30 cellular contexts compared by ENCODE assay signal in the genomic region with DNA sequence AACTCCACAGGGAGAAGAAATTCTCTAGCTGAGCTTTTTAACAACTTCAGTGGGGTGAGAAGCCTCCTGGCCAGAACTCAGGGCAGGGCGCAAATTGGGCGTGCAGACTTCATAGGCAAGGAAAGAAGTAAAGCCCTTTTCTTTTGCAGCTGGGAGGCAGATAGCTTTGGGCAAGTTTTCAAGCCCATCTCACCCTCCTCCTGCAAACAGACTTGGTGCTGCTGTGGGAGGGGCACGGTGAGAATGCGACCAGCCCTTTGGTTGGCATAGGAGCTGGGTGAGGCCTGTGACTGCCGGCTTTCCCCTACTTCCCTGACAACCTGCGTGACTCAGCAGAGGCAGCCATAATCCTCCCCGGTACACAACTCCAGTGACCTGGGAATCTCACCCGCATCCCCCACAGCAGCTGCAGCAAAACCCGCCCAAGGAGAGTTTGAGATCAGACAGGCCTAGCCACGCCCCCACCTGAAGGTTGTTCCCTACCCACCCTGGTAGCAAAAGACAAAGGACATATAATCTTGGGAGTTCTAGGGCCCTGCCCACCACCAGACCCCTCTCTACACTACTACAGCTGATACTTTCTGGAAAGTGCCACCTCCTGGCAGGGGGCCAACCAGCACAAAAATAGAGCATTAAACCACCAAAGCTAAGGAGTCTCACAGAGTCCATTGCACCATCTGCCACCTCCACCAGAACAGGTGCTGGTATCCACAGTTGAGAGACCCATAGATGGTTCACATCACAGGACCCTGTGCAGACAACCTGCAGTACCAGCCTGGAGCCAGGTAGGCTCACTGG.
"Had no signal": no experiment of that assay in that cellular context is flagged by ENCODE, and none has a peak within 500 bp of the region (broad histone marks: within the 10 kb centered on the region; RNA-seq: fewer than 3 reads in every experiment).

No MANE protein-coding gene starts in this region.

- H3K27me3 ChIP-seq: cardiac muscle cell had no signal

- DNase-seq: activated B cell treated with CpG ODN at 0.5 μM for 24 hours; activated CD4-positive, alpha-beta T cell treated with anti-CD3 and anti-CD28 coated beads for 48 hours; activated CD4-positive, alpha-beta T cell treated with anti-CD3 and anti-CD28 coated beads, Interleukin-2, amount 50 U/mL, for 1 hour; activated CD4-positive, alpha-beta T cell treated with anti-CD3 and anti-CD28 coated beads, Interleukin-2, amount 50 U/mL, for 48 hours; activated CD8-positive, alpha-beta memory T cell treated with anti-CD3 and anti-CD28 coated beads for 24 hours; activated CD8-positive, alpha-beta T cell treated with anti-CD3 and anti-CD28 coated beads for 36 hours; activated effector memory CD4-positive, alpha-beta T cell treated with Interleukin-2 at 50 U/mL for 16 hours; activated gamma-delta T cell treated with Interleukin-2 at 50 U/mL for 16 hours; activated naive CD4-positive, alpha-beta T cell treated with anti-CD3 and anti-CD28 coated beads, Interleukin-2, amount 50 U/mL, for 16 hours; activated naive CD4-positive, alpha-beta T cell treated with Interleukin-2 at 50 U/mL for 16 hours; activated T-cell treated with anti-CD3 and anti-CD28 coated beads, Interleukin-2, amount 50 U/mL, for 4 hours; amniotic stem cell; aorta; body of pancreas; central memory CD4-positive, alpha-beta T cell; cerebellar nuclear complex; dorsolateral prefrontal cortex; effector memory CD4-positive, alpha-beta T cell; endodermal cell; foreskin fibroblast; head of caudate nucleus; SW 1271; T-cell; T-helper 9 cell; WERI-Rb-1 had no signal

- ATAC-seq: activated CD4-positive, CD25-positive, alpha-beta regulatory T cell treated with anti-CD3 and anti-CD28 coated beads, Interleukin-2, amount 50 U/mL, for 24 hours; activated CD8-positive, alpha-beta T cell treated with anti-CD3 and anti-CD28 coated beads for 36 hours; activated T-cell treated with anti-CD3 and anti-CD28 coated beads, Interleukin-2, amount 50 U/mL, for 4 hours; activated T-helper 17 cell treated with anti-CD3 and anti-CD28 coated beads, Interleukin-2, amount 50 U/mL, for 72 hours; body of pancreas; T-cell had no signal

- H3K27ac ChIP-seq: body of pancreas, cardiac muscle cell, coronary artery, dorsolateral prefrontal cortex, WERI-Rb-1 had no signal

- H3K4me3 ChIP-seq: body of pancreas, cardiac muscle cell, coronary artery, dorsolateral prefrontal cortex had no signal

- H3K4me1 ChIP-seq: body of pancreas had no signal

- H3K36me3 ChIP-seq: cardiac muscle cell, WERI-Rb-1 had no signal

- FAIRE-seq: frontal cortex had no signal
